Comparison of ENCODE assay signal across 10 cellular contexts in the genomic region with DNA sequence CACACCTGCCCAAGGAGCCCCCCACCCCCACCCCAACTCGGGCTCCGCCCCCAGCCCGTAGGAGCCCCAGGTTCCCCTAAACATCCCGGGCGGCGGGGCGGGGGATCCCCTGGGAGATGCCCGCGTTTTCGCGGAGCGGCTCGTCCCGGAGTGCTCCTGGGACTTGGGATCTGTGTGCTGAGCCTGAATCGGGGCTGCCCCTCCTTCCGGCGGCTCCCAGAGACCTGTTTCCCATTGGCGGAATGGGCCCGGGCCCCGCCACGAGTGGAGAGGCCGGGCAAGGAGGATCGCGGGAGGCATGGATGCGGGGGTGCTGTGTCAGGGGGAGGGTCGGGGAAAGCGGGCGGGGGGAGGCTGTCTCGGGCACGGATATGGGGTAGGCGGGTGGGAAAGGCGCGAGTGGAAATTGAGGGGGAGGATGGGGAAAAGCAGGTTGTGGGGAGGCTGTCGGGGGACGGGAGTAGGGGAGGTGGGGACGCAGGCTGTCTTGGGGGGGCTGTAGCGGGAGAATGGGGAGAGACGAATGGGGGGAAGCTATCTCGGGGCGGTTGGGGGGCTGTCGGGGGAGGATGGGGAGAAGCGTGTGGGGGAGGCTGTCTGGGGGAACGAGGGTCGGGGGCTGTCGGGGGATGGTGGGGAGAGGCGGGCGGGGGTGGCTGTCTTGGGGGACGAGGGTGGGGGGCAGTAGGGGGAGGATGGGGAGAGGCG. TPM values are rescaled to one million over a fixed set of nuclear protein-coding genes. Genes with fewer than 3 reads are reported as not detected.
A peak's percentile ranks its signal among the peaks of the same experiment; 100 is the strongest.
DNase-seq lines count a peak whose midpoint lies in the region; ATAC-seq and TF ChIP-seq lines count a peak whose summit lies in the region.
"Had no signal": no experiment of that assay in that cellular context is flagged by ENCODE, and none has a peak within 500 bp of the region (broad histone marks: within the 10 kb centered on the region; RNA-seq: fewer than 3 reads in every experiment).

No MANE protein-coding gene starts in this region.

- H3K4me3 ChIP-seq in neuronal stem cell (ENCODE audit: low read length in 2 of 2) (peak overlapping the region in 1 of 2 donors; percentile 69), thyroid gland (replicated peaks in 1 of 3) (peak overlapping the region in 1 of 3 donors; percentile 28)

- no peak for ATAC-seq in effector memory CD8-positive, alpha-beta T cell (replicated peaks)

- H3K9ac ChIP-seq in neuronal stem cell (ENCODE audit: low read depth, low read length, poor library complexity): peak overlapping the region; percentile 60

- H3K4me3 Mint-ChIP-seq in effector memory CD8-positive, alpha-beta T cell: peak overlapping the region; percentile 40 to 62

- H3K36me3 Mint-ChIP-seq in effector memory CD8-positive, alpha-beta T cell (ENCODE audit: insufficient read depth): peaks cover 17% of the 10 kb centered on the region

- H2AFZ ChIP-seq in neuronal stem cell (ENCODE audit: low read length): no peak overlapping the region

- no peak overlapping the region for H3K14ac ChIP-seq in neuronal stem cell (ENCODE audit: low read length)

- no peak overlapping the region for H2BK12ac ChIP-seq in neuronal stem cell (ENCODE audit: low read length)

- H3K27ac Mint-ChIP-seq in effector memory CD8-positive, alpha-beta T cell: no peak overlapping the region

- no peaks in the 10 kb centered on the region for H3K9me3 Mint-ChIP-seq in effector memory CD8-positive, alpha-beta T cell

- H2BK15ac ChIP-seq in neuronal stem cell (ENCODE audit: low read length): no peak overlapping the region

- H3K27ac ChIP-seq in neuronal stem cell (replicated peaks; ENCODE audit: low read length) (no peak overlapping the region), thyroid gland (no peak overlapping the region)

- H2BK5ac ChIP-seq in neuronal stem cell (ENCODE audit: low read length): no peak overlapping the region

- no peaks in the 10 kb centered on the region for H3K9me3 ChIP-seq in neuronal stem cell (replicated peaks in 1 of 2; ENCODE audit: control insufficient read depth in 2 of 2, insufficient read depth in 1 of 2, low read depth in 1 of 2, low read length in 2 of 2)
- H3K9me3 ChIP-seq in thyroid gland: no peaks in the 10 kb centered on the region

- no peak overlapping the region for H4K91ac ChIP-seq in neuronal stem cell (ENCODE audit: low read depth, low read length, poor library complexity)

- H4K8ac ChIP-seq in neuronal stem cell (ENCODE audit: low read depth, low read length): no peak overlapping the region

- H3K36me3 ChIP-seq in neuronal stem cell (replicated peaks in 1 of 2; ENCODE audit: control insufficient read depth in 2 of 2, insufficient read depth in 2 of 2, low read length in 2 of 2) (peaks cover 11 to 30% of the 10 kb centered on the region in 2 donors), thyroid gland (peaks cover 8 to 10% of the 10 kb centered on the region in 2 donors)

- peak overlapping the region; percentile 80 for H3K18ac ChIP-seq in neuronal stem cell (ENCODE audit: low read length)

- peak overlapping the region; percentile 80 for H3K4me2 ChIP-seq in neuronal stem cell (ENCODE audit: insufficient read depth, low read length, poor library complexity, severe bottlenecking)

- WGBS in neuronal stem cell (ENCODE audit: extremely low coverage in 2 of 2, insufficient read length in 2 of 2, insufficient replicate concordance in 1 of 2), 2 donors: no CpG with 5 or more reads among the region's 49 CpGs
- 3 to 4% methylated on average over 21 to 30 of the region's 49 CpGs for WGBS in thyroid gland, 2 donors

- no peak overlapping the region for H2AK5ac ChIP-seq in neuronal stem cell (ENCODE audit: low read depth, low read length)

- H3K79me1 ChIP-seq in neuronal stem cell (ENCODE audit: low read depth, low read length): peaks cover 5% of the 10 kb centered on the region

- no peak for TF ChIP-seq RAD21 in Ishikawa (IDR thresholded peaks at IDR 0.05; ENCODE audit: low read depth)

- no peak for TF ChIP-seq CTCF in thyroid gland (IDR thresholded peaks at IDR 0.05)

- DNase-seq in COLO668 (lab: John Stamatoyannopoulos, UW; ENCODE audit: unreplicated experiment) (peak; percentile 32), neuronal stem cell (ENCODE audit: low spot score) (no peak), thyroid gland (no peak), dermis blood vessel endothelial cell (no peak), KG1 (lab: John Stamatoyannopoulos, UW) (no peak), NOMO-1 treated with dmso at 0.1 percent for 144 hours (lab: John Stamatoyannopoulos, UW; ENCODE audit: unreplicated experiment) (no peak)
- DNase-seq in effector memory CD8-positive, alpha-beta T cell: no peak
- DNase-seq: central memory CD4-positive, alpha-beta T cell; OCI-M1 had no signal

- TF ChIP-seq EP300 in Ishikawa (IDR thresholded peaks at IDR 0.05; ENCODE audit: borderline replicate concordance): no peak

- no peak for TF ChIP-seq POLR2A in thyroid gland (IDR thresholded peaks at IDR 0.05)

- H3K4ac ChIP-seq in neuronal stem cell (ENCODE audit: low read length): no peak overlapping the region

- H3K4me1 Mint-ChIP-seq in effector memory CD8-positive, alpha-beta T cell (ENCODE audit: low read depth in 2 of 2): no peaks in the 10 kb centered on the region

- H3K23ac ChIP-seq in neuronal stem cell (ENCODE audit: low read depth, low read length, poor library complexity): no peak overlapping the region

- H3K27me3 ChIP-seq in neuronal stem cell (ENCODE audit: control insufficient read depth in 3 of 3, insufficient read depth in 3 of 3, low read depth in 1 of 3, low read length in 3 of 3) (no peaks in the 10 kb centered on the region), thyroid gland (no peaks in the 10 kb centered on the region)

- H3K27me3 Mint-ChIP-seq in effector memory CD8-positive, alpha-beta T cell: no peaks in the 10 kb centered on the region

- intact Hi-C loops in thyroid gland (cut with DNase I): no loop called here

- H3K4me1 ChIP-seq in neuronal stem cell (ENCODE audit: control insufficient read depth in 2 of 2, insufficient read depth in 1 of 2, low read depth in 1 of 2, low read length in 2 of 2): peaks cover 0 to 6% of the 10 kb centered on the region in 2 donors
- H3K4me1 ChIP-seq in thyroid gland: peaks cover 3% of the 10 kb centered on the region in 2 donors

- no peak overlapping the region for H2BK120ac ChIP-seq in neuronal stem cell (ENCODE audit: low read depth, low read length)

TF ChIP-seq in Ishikawa, 13 proteins besides CTCF, POLR2A, EP300 and RAD21:
- peak; percentile 25; the same call in 1 of the 2 replicates for TF ChIP-seq ZBTB7A (IDR thresholded peaks at IDR 0.05; ENCODE audit: low read depth)
- TF ChIP-seq, protein P1, sequence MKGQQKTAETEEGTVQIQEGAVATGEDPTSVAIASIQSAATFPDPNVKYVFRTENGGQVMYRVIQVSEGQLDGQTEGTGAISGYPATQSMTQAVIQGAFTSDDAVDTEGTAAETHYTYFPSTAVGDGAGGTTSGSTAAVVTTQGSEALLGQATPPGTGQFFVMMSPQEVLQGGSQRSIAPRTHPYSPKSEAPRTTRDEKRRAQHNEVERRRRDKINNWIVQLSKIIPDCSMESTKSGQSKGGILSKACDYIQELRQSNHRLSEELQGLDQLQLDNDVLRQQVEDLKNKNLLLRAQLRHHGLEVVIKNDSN (IDR thresholded peaks at IDR 0.05): no peak

RNA-seq across cellular contexts. Expression of a gene that starts 0.6 kb away (rescaled TPM):
- polyA plus RNA-seq in neuronal stem cell (2013, experiment 1 of 2): 2.4 TPM
- 2.2 TPM for polyA plus RNA-seq in neuronal stem cell (2013, experiment 2 of 2)
- total RNA-seq in thyroid gland: 1 to 10 TPM in 3 of 4 donors, not detected in 1; 1.2 to 8.7 (median 1.9) TPM
- total RNA-seq in dermis blood vessel endothelial cell: 0.17 and 3.4 TPM in 2 replicates

RNA-seq across cellular contexts. Expression of a gene that starts 41.4 kb away (rescaled TPM):
- 7.3 TPM for polyA plus RNA-seq in neuronal stem cell (2013, experiment 1 of 2)
- polyA plus RNA-seq in neuronal stem cell (2013, experiment 2 of 2): 7.5 TPM
- total RNA-seq in thyroid gland: 10 to 100 TPM; 19.6 to 61.8 (median 26.3) TPM
- 66.2 and 105 TPM in 2 replicates for total RNA-seq in dermis blood vessel endothelial cell
